In the genomic region with DNA sequence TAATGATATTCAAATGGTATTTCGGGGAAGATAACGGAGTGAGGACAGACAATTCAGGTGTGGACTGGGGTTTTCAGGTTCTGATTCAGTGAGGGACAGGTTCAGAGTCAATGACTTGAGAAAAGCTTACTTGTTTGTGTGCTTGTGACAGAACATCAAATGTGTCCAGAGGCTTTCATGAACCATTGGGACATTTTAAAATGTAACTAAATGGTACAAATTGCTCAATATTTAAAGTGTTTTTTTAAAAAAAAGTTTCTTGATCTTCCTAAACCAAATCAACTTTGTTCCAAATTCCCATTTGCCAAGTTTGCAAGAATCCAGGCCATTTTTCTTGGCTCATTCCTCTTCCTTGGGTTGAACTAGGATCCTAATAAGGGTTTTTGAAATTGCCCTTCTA, we compare ENCODE assay signal across 15 cellular contexts. TPM values are rescaled to one million over a fixed set of nuclear protein-coding genes. Genes with fewer than 3 reads are reported as not detected.
DNase-seq lines count a peak whose midpoint lies in the region; FAIRE-seq and TF ChIP-seq lines count a peak whose summit lies in the region.
"Had no signal": no experiment of that assay in that cellular context is flagged by ENCODE, and none has a peak within 500 bp of the region (broad histone marks: within the 10 kb centered on the region; RNA-seq: fewer than 3 reads in every experiment).

No MANE protein-coding gene starts in this region.

- H3K4me1 ChIP-seq in mammary epithelial cell (ENCODE audit: insufficient read depth, low read length) (peaks cover 40% of the 10 kb centered on the region), breast epithelium (no peaks in the 10 kb centered on the region), PC-9 (replicated peaks; ENCODE audit: insufficient read depth) (peaks cover 50% of the 10 kb centered on the region), tibial artery (peaks cover 0 to 61% (median 23%) of the 10 kb centered on the region in 4 donors), kidney (ENCODE audit: control insufficient read depth in 1 of 2, insufficient read depth in 1 of 2, low read depth in 1 of 2, low read length in 2 of 2) (peaks cover 5 to 7% of the 10 kb centered on the region in 2 donors)

- TF ChIP-seq POLR2A in breast epithelium (IDR thresholded peaks at IDR 0.05), result no peak

- TF ChIP-seq CTCF in mammary epithelial cell (conservative IDR thresholded peaks at IDR 0.05 in 1 of 2, IDR thresholded peaks at IDR 0.05 in 1 of 2; ENCODE audit: extremely low read depth in 1 of 2, insufficient read depth in 1 of 2, low read depth in 1 of 2, low read length in 2 of 2), result no peak
- TF ChIP-seq CTCF in breast epithelium (IDR thresholded peaks at IDR 0.05), result no peak
- TF ChIP-seq CTCF in PC-9 (conservative IDR thresholded peaks at IDR 0.05), result no peak
- no peak for TF ChIP-seq CTCF in tibial artery (IDR thresholded peaks at IDR 0.05)
- TF ChIP-seq CTCF in kidney (IDR thresholded peaks at IDR 0.05; ENCODE audit: borderline replicate concordance, extremely low read depth, insufficient read depth), result no peak

- POLR2A ChIA-PET in PC-9 (lab: Charles Lee; ENCODE audit: unreplicated experiment), result interaction anchor here (0.6 to 0.9 kb wide), 3 partner anchors 11 to 59 kb away, joined by 4 to 12 read pairs (median 4); partner anchors contain the start of gene BZW1

- H3K9me2 ChIP-seq in PC-9 (ENCODE audit: insufficient read depth), result no peaks in the 10 kb centered on the region; the same call in 1 of the 2 replicates

- H3K9ac ChIP-seq in mammary epithelial cell (ENCODE audit: insufficient read depth, low read length) (no peak overlapping the region), kidney (ENCODE audit: low read length in 2 of 2) (no peak overlapping the region)

- H3K79me2 ChIP-seq in mammary epithelial cell (ENCODE audit: insufficient read depth, low read length) (no peaks in the 10 kb centered on the region), PC-9 (ENCODE audit: low read depth) (no peaks in the 10 kb centered on the region)

- H3K9me3 ChIP-seq in mammary epithelial cell (replicated peaks; ENCODE audit: insufficient read depth, low read length) (no peaks in the 10 kb centered on the region), breast epithelium (no peaks in the 10 kb centered on the region), PC-9 (ENCODE audit: insufficient read depth, low read depth) (no peaks in the 10 kb centered on the region), tibial artery (no peaks in the 10 kb centered on the region), kidney (ENCODE audit: control insufficient read depth in 1 of 2, low read length in 2 of 2) (no peaks in the 10 kb centered on the region)

- H3K36me3 ChIP-seq in mammary epithelial cell (ENCODE audit: insufficient read depth, low read length), result no peaks in the 10 kb centered on the region
- no peaks in the 10 kb centered on the region for H3K36me3 ChIP-seq in breast epithelium
- no peaks in the 10 kb centered on the region for H3K36me3 ChIP-seq in PC-9 (ENCODE audit: low read depth)
- H3K36me3 ChIP-seq in tibial artery, result no peaks in the 10 kb centered on the region
- no peaks in the 10 kb centered on the region for H3K36me3 ChIP-seq in kidney (ENCODE audit: control insufficient read depth in 1 of 2, insufficient read depth in 2 of 2, low read length in 2 of 2)

- no peak for FAIRE-seq in kidney (lab: Jason Lieb, UNC)
- FAIRE-seq: GM19239, HTR-8/SVneo had no signal

- dilution Hi-C loops in mammary epithelial cell (cut with HindIII; ENCODE audit: low sequenced_read_pairs), result loop anchor here (5.0 kb wide), 1 partner anchor 95 kb away; no protein-coding TSS in a partner anchor

- intact Hi-C loops in mammary epithelial cell (cut with micrococcal nuclease), result no loop called here
- intact Hi-C loops in breast epithelium (cut with DNase I; ENCODE audit: low total_unique reads), result no loop called here
- intact Hi-C loops in PC-9 (cut with micrococcal nuclease; ENCODE audit: unreplicated experiment), result no loop called here
- intact Hi-C loops in tibial artery (cut with DNase I; ENCODE audit: low total_unique reads), result no loop called here
- intact Hi-C loops in kidney (cut with DNase I), result no loop called here

- no peaks in the 10 kb centered on the region for H4K20me1 ChIP-seq in mammary epithelial cell (ENCODE audit: insufficient read depth, low read length)
- H4K20me1 ChIP-seq in PC-9 (ENCODE audit: insufficient read depth), result no peaks in the 10 kb centered on the region

- H3K4me2 ChIP-seq in mammary epithelial cell (ENCODE audit: insufficient read depth, low read depth, low read length) (no peak overlapping the region), PC-9 (no peak overlapping the region)

- H3K4me3 ChIP-seq in mammary epithelial cell (replicated peaks in 1 of 3; ENCODE audit: insufficient read depth in 1 of 3, low read depth in 2 of 3, low read length in 3 of 3), result no peak overlapping the region
- H3K4me3 ChIP-seq in breast epithelium, result no peak overlapping the region
- no peak overlapping the region for H3K4me3 ChIP-seq in PC-9
- no peak overlapping the region for H3K4me3 ChIP-seq in tibial artery
- H3K4me3 ChIP-seq in kidney (ENCODE audit: low read length in 2 of 2), result no peak overlapping the region

- BruUV-seq in mammary epithelial cell (replicated peaks; lab: Mats Ljungman, UMichigan) (no TSS peak), PC-9 (replicated peaks; lab: Mats Ljungman, UMichigan) (TSS peak; percentile 57)

- 95% methylated on average over 2 of the region's 2 CpGs for WGBS in mammary epithelial cell (ENCODE audit: low coverage, missing lambda C conversion rate)

- CTCF ChIA-PET in mammary epithelial cell (lab: Charles Lee; ENCODE audit: low non-redundant PET), result no interaction called here
- CTCF ChIA-PET in PC-9 (lab: Charles Lee), result interaction anchor here (0.9 kb wide), 1 partner anchor 39 kb away, joined by 3 read pairs; no protein-coding TSS in a partner anchor

- H3K27me3 ChIP-seq in mammary epithelial cell (ENCODE audit: insufficient read depth, low read length) (no peaks in the 10 kb centered on the region), breast epithelium (no peaks in the 10 kb centered on the region), PC-9 (ENCODE audit: insufficient read depth, low read depth) (no peaks in the 10 kb centered on the region), tibial artery (no peaks in the 10 kb centered on the region)

- no peak overlapping the region for H3K27ac ChIP-seq in mammary epithelial cell (ENCODE audit: insufficient read depth, low read depth, low read length)
- peak overlapping the region in 1 of 2 donors; percentile 50 for H3K27ac ChIP-seq in breast epithelium
- no peak overlapping the region for H3K27ac ChIP-seq in PC-9
- H3K27ac ChIP-seq in epithelial cell of prostate, result peak overlapping the region; percentile 51
- peak overlapping the region; percentile 28 to 57 for H3K27ac ChIP-seq in tibial artery
- no peak overlapping the region for H3K27ac ChIP-seq in kidney (ENCODE audit: low read depth in 2 of 2, low read length in 2 of 2)
- H3K27ac ChIP-seq: 22Rv1 had no signal

- peaks cover 26% of the 10 kb centered on the region for H3F3A ChIP-seq in PC-9 (ENCODE audit: insufficient read depth, low read depth)

- in situ Hi-C loops in mammary epithelial cell (cut with MboI; ENCODE audit: low sequenced_read_pairs in 2 of 2), result no loop called here

- H2AFZ ChIP-seq in mammary epithelial cell (ENCODE audit: low read depth, low read length) (peak overlapping the region; percentile 57), PC-9 (no peak overlapping the region)

- DNase-seq in mammary epithelial cell (no peak), breast epithelium (ENCODE audit: low spot score in 2 of 2) (no peak), PC-9 (no peak), epithelial cell of prostate (ENCODE audit: low read depth, low spot score) (no peak), tibial artery (no peak), kidney (no peak), DMS53 treated with DMSO at 0.1 percent for 48 hours (lab: John Stamatoyannopoulos, UW; ENCODE audit: unreplicated experiment) (no peak)
- DNase-seq: CD8-positive, alpha-beta T cell; COR-L47; GF-D8; GOT3; H9 had no signal

RNA-seq across cellular contexts. Expression of gene BZW1, which starts 59.4 kb away (rescaled TPM):
- 100 to 1,000 TPM; 350 to 501 TPM for total RNA-seq in mammary epithelial cell
- polyA plus RNA-seq in mammary epithelial cell, result 288 TPM
- 855 TPM for polyA minus RNA-seq in mammary epithelial cell
- total RNA-seq in breast epithelium, result 100 to 1,000 TPM; 309 to 422 (median 326) TPM
- 274 and 300 TPM in 2 replicates for total RNA-seq in PC-9 (2021)
- total RNA-seq in kidney, result 188 TPM
- 50.5 TPM for polyA plus RNA-seq in kidney (ENCODE audit: insufficient read depth, low read depth, low replicate concordance)

Comparison
In these comparisons a context has a peak if more than half of its experiments do, and no peak if none do; other contexts are left out.
1. H3K27ac ChIP-seq: peak in epithelial cell of prostate (single experiment) and tibial artery (2 of 2); none in mammary epithelial cell (single experiment), PC-9 (single experiment) and kidney (0 of 2).